In genomic region chr7:70660819-70661191, GRCh38 we compare ENCODE assay signal across 14 cellular contexts.
"Had no signal": no experiment of that assay in that cellular context is flagged by ENCODE, and none has a peak within 500 bp of the region (broad histone marks: within the 10 kb centered on the region; RNA-seq: fewer than 3 reads in every experiment).

No MANE protein-coding gene starts in this region.

- DNase-seq: activated B cell treated with CpG ODN at 0.5 μM for 24 hours; colonic mucosa; foreskin keratinocyte; left ventricle myocardium inferior; stimulated activated CD4-positive, alpha-beta T cell treated with anti-CD3 and anti-CD28 coated beads, Interleukin-4, amount 100 ng/mL, for 1 hour; stomach had no signal

- FAIRE-seq: astrocyte, endothelial cell of umbilical vein, islet of Langerhans had no signal

- ATAC-seq: foreskin keratinocyte had no signal

- H3K27me3 ChIP-seq: cardiac muscle cell, colonic mucosa, foreskin keratinocyte, stomach had no signal

- H3K27ac Mint-ChIP-seq: activated B cell treated with CpG ODN at 0.5 μM for 24 hours; activated T-cell treated with anti-CD3 and anti-CD28 coated beads, Interleukin-2, amount 50 U/mL, for 72 hours; memory B cell had no signal

- H3K9me3 Mint-ChIP-seq: activated B cell treated with CpG ODN at 0.5 μM for 24 hours; activated T-cell treated with anti-CD3 and anti-CD28 coated beads, Interleukin-2, amount 50 U/mL, for 72 hours; memory B cell; neural crest cell had no signal

- H3K27me3 Mint-ChIP-seq: activated B cell treated with CpG ODN at 0.5 μM for 24 hours, memory B cell had no signal

- H3K36me3 ChIP-seq: cardiac muscle cell, colonic mucosa, left ventricle myocardium inferior, stomach, thoracic aorta had no signal

- H3K4me1 Mint-ChIP-seq: activated B cell treated with CpG ODN at 0.5 μM for 24 hours, memory B cell had no signal

- H3K4me3 Mint-ChIP-seq: activated B cell treated with CpG ODN at 0.5 μM for 24 hours; activated T-cell treated with anti-CD3 and anti-CD28 coated beads, Interleukin-2, amount 50 U/mL, for 72 hours; memory B cell; neural crest cell had no signal

- H3K4me3 ChIP-seq: cardiac muscle cell, colonic mucosa, left ventricle myocardium inferior, stomach, thoracic aorta had no signal
